In genomic region chr7:524800-525199, GRCh38 we compare ENCODE assay signal across 22 cellular contexts. TPM values are rescaled to one million over a fixed set of nuclear protein-coding genes. Genes with fewer than 3 reads are reported as not detected.
"Had no signal": no experiment of that assay in that cellular context is flagged by ENCODE, and none has a peak within 500 bp of the region (broad histone marks: within the 10 kb centered on the region; RNA-seq: fewer than 3 reads in every experiment).

No MANE protein-coding gene starts in this region.

- FAIRE-seq: HepG2 had no signal

- ATAC-seq: HepG2, Panc1, Right ventricle myocardium inferior had no signal

- H3K27ac ChIP-seq: KMS-11, SJSA1, SK-N-MC had no signal

- H3K9ac ChIP-seq: KMS-11 had no signal

- DNase-seq: IMR-90, Kasumi-1, MM.1S, NCI-H1092 treated with DMSO at 0.1 percent for 48 hours, NCI-H1436 treated with DMSO at 0.1 percent for 48 hours, NCI-H1694, NCI-H187 treated with DMSO at 0.1 percent for 48 hours, NCI-H2081, NCI-H2107, NCI-H2227 treated with DMSO at 0.1 percent for 48 hours, NCI-H524, NCI-H526 treated with DMSO at 0.1 percent for 48 hours, NCI-H748 treated with DMSO at 0.1 percent for 48 hours, PC-3, SIG-M5 had no signal

- H3K4me2 ChIP-seq: KMS-11 had no signal

- H3K36me3 ChIP-seq: SJSA1 had no signal

- H3K4me3 ChIP-seq: SJSA1, SK-N-MC had no signal

RNA-seq across cellular contexts. Expression of gene PDGFA, which starts 5.2 kb away (rescaled TPM):
- total RNA-seq: OCI-LY7 had no signal
